ENCODE assay signal across 11 cellular contexts in genomic region chr10:122019414-122019975, GRCh38. TPM values are rescaled to one million over a fixed set of nuclear protein-coding genes. Genes with fewer than 3 reads are reported as not detected.
A peak's percentile ranks its signal among the peaks of the same experiment; 100 is the strongest.
DNase-seq lines count a peak whose midpoint lies in the region; ATAC-seq, FAIRE-seq and TF ChIP-seq lines count a peak whose summit lies in the region.
"Had no signal": no experiment of that assay in that cellular context is flagged by ENCODE, and none has a peak within 500 bp of the region (broad histone marks: within the 10 kb centered on the region; RNA-seq: fewer than 3 reads in every experiment).

No MANE protein-coding gene starts in this region.

- H3K27me3 ChIP-seq in pancreas, result no peaks in the 10 kb centered on the region
- H3K27me3 ChIP-seq: SJSA1 had no signal

- WGBS in pancreas, 2 donors, result 27 to 30% methylated on average over 24 of the region's 24 CpGs

- FAIRE-seq in pancreas (lab: Jason Lieb, UNC), result no peak

- DNase-seq in DMS53 treated with DMSO at 0.1 percent for 48 hours (lab: John Stamatoyannopoulos, UW; ENCODE audit: unreplicated experiment) (peak; percentile 80), NCI-H526 (lab: John Stamatoyannopoulos, UW) (peak; percentile 15 to 62), Right ventricle myocardium superior (no peak), pancreas (peak; percentile 57 to 79 (median 66)), T-helper 17 cell (no peak), amniotic stem cell (lab: John Stamatoyannopoulos, UW) (no peak)
- no peak for DNase-seq in activated CD4-positive, CD25-positive, alpha-beta regulatory T cell treated with anti-CD3 and anti-CD28 coated beads, Interleukin-2, amount 50 U/mL, for 72 hours
- DNase-seq: activated effector memory CD4-positive, alpha-beta T cell treated with anti-CD3 and anti-CD28 coated beads, Interleukin-2, amount 50 U/mL, for 16 hours; DMS 273 treated with DMSO at 0.1 percent for 48 hours had no signal

- peaks cover 37% of the 10 kb centered on the region for H3K27me3 Mint-ChIP-seq in T-helper 17 cell

- H3K4me1 ChIP-seq in pancreas, result peaks cover 0 to 4% (median 0%) of the 10 kb centered on the region in 3 donors

- intact Hi-C loops in Right ventricle myocardium superior (cut with DNase I) (no loop called here), pancreas (cut with DNase I) (no loop called here)

- ATAC-seq in Right ventricle myocardium superior (ENCODE audit: poor library complexity), result peak; percentile 40
- ATAC-seq in pancreas, result peak; percentile 78 to 94 (median 90)
- ATAC-seq in T-helper 17 cell, result no peak
- ATAC-seq in GM19395 (IDR thresholded peaks at IDR 0.05; ENCODE audit: unreplicated experiment), result no peak

- no peak overlapping the region for H3K4me3 Mint-ChIP-seq in T-helper 17 cell

- H3K9me3 ChIP-seq in pancreas (no peaks in the 10 kb centered on the region), T-helper 17 cell (ENCODE audit: control insufficient read depth, low read length, poor library complexity, severe bottlenecking) (no peaks in the 10 kb centered on the region)
- H3K9me3 ChIP-seq: SJSA1 had no signal

- H3K4me1 Mint-ChIP-seq in T-helper 17 cell, result no peaks in the 10 kb centered on the region

- H3K4me3 ChIP-seq in pancreas, result peak overlapping the region in 2 of 4 donors; percentile 9 to 29
- H3K4me3 ChIP-seq: SJSA1 had no signal

- TF ChIP-seq CTCF in pancreas (IDR thresholded peaks at IDR 0.05), result no peak

- no peaks in the 10 kb centered on the region for H3K36me3 ChIP-seq in pancreas
- H3K36me3 ChIP-seq: SJSA1 had no signal

- H3K27ac Mint-ChIP-seq in T-helper 17 cell, result no peak overlapping the region

- no peaks in the 10 kb centered on the region for H3K36me3 Mint-ChIP-seq in T-helper 17 cell (ENCODE audit: low read depth)

- H3K27ac ChIP-seq in pancreas, result peak overlapping the region in 3 of 4 donors; percentile 27 to 69 (median 48)
- H3K27ac ChIP-seq: SJSA1 had no signal

RNA-seq across cellular contexts. Expression of gene TACC2, which starts 30.5 kb away (rescaled TPM):
- total RNA-seq in Right ventricle myocardium superior (349 TPM), pancreas (10 to 100 TPM; 17.9 to 25.1 (median 21.8) TPM), T-helper 17 cell (not detected)
- 10 to 100 TPM; 27.0 to 43.6 TPM for polyA plus RNA-seq in pancreas

RNA-seq across cellular contexts. Expression of gene NSMCE4A, which starts 44.5 kb away (rescaled TPM):
- total RNA-seq in Right ventricle myocardium superior, result 23.7 TPM
- 10 to 100 TPM; 15.5 to 27.6 (median 23.2) TPM for total RNA-seq in pancreas
- polyA plus RNA-seq in pancreas, result 10 to 100 TPM; 67.2 to 87.0 TPM
- 10 to 100 TPM; 37.0 to 37.4 TPM for total RNA-seq in T-helper 17 cell

Comparison
In these comparisons a context has a peak if more than half of its experiments do, and no peak if none do; other contexts are left out.
1. DNase-seq: peak in DMS53 treated with DMSO at 0.1 percent for 48 hours (single experiment), NCI-H526 (2 of 2) and pancreas (6 of 6); none in Right ventricle myocardium superior (single experiment), activated CD4-positive, CD25-positive, alpha-beta regulatory T cell treated with anti-CD3 and anti-CD28 coated beads, Interleukin-2, amount 50 U/mL, for 72 hours (single experiment), T-helper 17 cell (0 of 3) and amniotic stem cell (single experiment).
2. ATAC-seq: peak in Right ventricle myocardium superior (single experiment) and pancreas (4 of 4); none in T-helper 17 cell (single experiment) and GM19395 (single experiment).
3. RNA of gene TACC2, which starts 30.5 kb away (total RNA-seq): 349 TPM in Right ventricle myocardium superior (single experiment) and 17.9 to 25.1 TPM in pancreas; not detected in T-helper 17 cell; every median in the first group is over 10 times any median in the second.